Comparison of ENCODE assay signal across 17 cellular contexts in genomic region chr15:25838191-25838870, GRCh38. TPM values are rescaled to one million over a fixed set of nuclear protein-coding genes. Genes with fewer than 3 reads are reported as not detected.
DNase-seq lines count a peak whose midpoint lies in the region; ATAC-seq and TF ChIP-seq lines count a peak whose summit lies in the region.
"Had no signal": no experiment of that assay in that cellular context is flagged by ENCODE, and none has a peak within 500 bp of the region (broad histone marks: within the 10 kb centered on the region; RNA-seq: fewer than 3 reads in every experiment).

No MANE protein-coding gene starts in this region.

- H3K4me2 ChIP-seq in BLaER1 treated with 17β-estradiol and CSF1 and Interleukin-3, amounts not matched to agents 10 nM and 100 nM = peak overlapping the region; percentile 1 to 91 (median 76); a peak in 20 of 22 replicates
- H3K4me2 ChIP-seq: GM23338 had no signal

- H3K9me3 ChIP-seq in BLaER1 treated with 17β-estradiol and CSF1 and Interleukin-3, amounts not matched to agents 10 nM and 100 nM (replicated peaks in 1 of 11) = no peaks in the 10 kb centered on the region

- peaks cover 8% of the 10 kb centered on the region for H3K36me3 Mint-ChIP-seq in activated T-cell treated with anti-CD3 and anti-CD28 coated beads, Interleukin-2, amount 50 U/mL, for 4 hours (ENCODE audit: insufficient read depth)
- H3K36me3 Mint-ChIP-seq in nephron (ENCODE audit: low read depth) (no peaks in the 10 kb centered on the region), glutamatergic neuron (ENCODE audit: unreplicated experiment) (no peaks in the 10 kb centered on the region)

- ATAC-seq in activated T-cell treated with anti-CD3 and anti-CD28 coated beads, Interleukin-2, amount 50 U/mL, for 4 hours = peak; percentile 80 to 92

- H3K4me3 Mint-ChIP-seq in activated T-cell treated with anti-CD3 and anti-CD28 coated beads, Interleukin-2, amount 50 U/mL, for 4 hours = no peak overlapping the region
- H3K4me3 Mint-ChIP-seq in nephron (no peak overlapping the region), glutamatergic neuron (ENCODE audit: unreplicated experiment) (no peak overlapping the region)
- H3K4me3 Mint-ChIP-seq: GM23338 had no signal

- H3K9ac ChIP-seq in BLaER1 treated with 17β-estradiol and CSF1 and Interleukin-3, amounts not matched to agents 10 nM and 100 nM = no peak overlapping the region

- peaks cover 9 to 50% (median 30%) of the 10 kb centered on the region in 10 experiments for H3K4me1 ChIP-seq in BLaER1 treated with 17β-estradiol and CSF1 and Interleukin-3, amounts not matched to agents 10 nM and 100 nM

- no peak for TF ChIP-seq CTCF in VCaP (conservative IDR thresholded peaks at IDR 0.05)
- no peak for TF ChIP-seq CTCF in nephron (IDR thresholded peaks at IDR 0.05; ENCODE audit: unreplicated experiment in 3 of 3)
- TF ChIP-seq CTCF in RWPE1 (conservative IDR thresholded peaks at IDR 0.05; ENCODE audit: low read depth) = no peak
- TF ChIP-seq CTCF in glutamatergic neuron (IDR thresholded peaks at IDR 0.05; ENCODE audit: partially characterized antibody, unreplicated experiment) = no peak

- 0 out of 22 replicates have a peak, but pooled peaks cover 0 to 4% (median 0%) of the 10 kb centered on the region in 11 experiments for H3K36me3 ChIP-seq in BLaER1 treated with 17β-estradiol and CSF1 and Interleukin-3, amounts not matched to agents 10 nM and 100 nM

- H3K27me3 Mint-ChIP-seq in activated T-cell treated with anti-CD3 and anti-CD28 coated beads, Interleukin-2, amount 50 U/mL, for 4 hours (ENCODE audit: low read depth) = no peaks in the 10 kb centered on the region
- peaks cover 15% of the 10 kb centered on the region for H3K27me3 Mint-ChIP-seq in nephron (ENCODE audit: low read depth)
- H3K27me3 Mint-ChIP-seq in glutamatergic neuron (ENCODE audit: unreplicated experiment) = peaks cover 2% of the 10 kb centered on the region

- H3K27ac ChIP-seq in BLaER1 treated with 17β-estradiol and CSF1 and Interleukin-3, amounts not matched to agents 10 nM and 100 nM = no peak overlapping the region
- H3K27ac ChIP-seq in VCaP (0 out of 2 replicates have a peak overlapping the region, but pooled peaks have one; percentile 0), RWPE1 (no peak overlapping the region)

- POLR2A ChIA-PET in RWPE1 (lab: Yijun Ruan, JAX; ENCODE audit: low non-redundant PET) = no interaction called here

- peaks cover 55% of the 10 kb centered on the region for H3K4me1 Mint-ChIP-seq in activated T-cell treated with anti-CD3 and anti-CD28 coated beads, Interleukin-2, amount 50 U/mL, for 4 hours (ENCODE audit: low read depth)
- H3K4me1 Mint-ChIP-seq in nephron (peaks cover 14% of the 10 kb centered on the region), glutamatergic neuron (ENCODE audit: low read depth, unreplicated experiment) (no peaks in the 10 kb centered on the region)
- H3K4me1 Mint-ChIP-seq: GM23338 had no signal

- H4K20me1 ChIP-seq in BLaER1 treated with 17β-estradiol and CSF1 and Interleukin-3, amounts not matched to agents 10 nM and 100 nM = peaks cover 0 to 49% (median 28%) of the 10 kb centered on the region in 11 experiments; a peak in 13 of 22 replicates

- CTCF ChIA-PET in RWPE1 (lab: Yijun Ruan, JAX) = no interaction called here

- peaks cover 0 to 15% (median 0%) of the 10 kb centered on the region in 11 experiments; a peak in 4 of 22 replicates for H3K27me3 ChIP-seq in BLaER1 treated with 17β-estradiol and CSF1 and Interleukin-3, amounts not matched to agents 10 nM and 100 nM

- DNase-seq in activated T-cell treated with anti-CD3 and anti-CD28 coated beads, Interleukin-2, amount 50 U/mL, for 4 hours = no peak
- no peak for DNase-seq in activated T-cell treated with anti-CD3 and anti-CD28 coated beads, Interleukin-2, amount 50 U/mL, for 1 hour
- no peak for DNase-seq in NCI-H1436 treated with DMSO at 0.1 percent for 48 hours (lab: John Stamatoyannopoulos, UW)
- no peak for DNase-seq in RWPE1 (ENCODE audit: low spot score)
- DNase-seq in glutamatergic neuron = no peak
- DNase-seq: AML-193; KG1; NCI-H1092 treated with DMSO at 0.1 percent for 48 hours; NCI-H1694 treated with DMSO at 0.1 percent for 48 hours; NCI-H345; NCI-H69; NK-92 treated with Interleukin-12 subunit alpha and Interleukin-12 subunit beta, amount 100 ng/mL, for 24 hours had no signal

- no peaks in the 10 kb centered on the region for H3K9me3 Mint-ChIP-seq in activated T-cell treated with anti-CD3 and anti-CD28 coated beads, Interleukin-2, amount 50 U/mL, for 4 hours
- H3K9me3 Mint-ChIP-seq in nephron (no peaks in the 10 kb centered on the region), glutamatergic neuron (ENCODE audit: unreplicated experiment) (peaks cover 4% of the 10 kb centered on the region)
- H3K9me3 Mint-ChIP-seq: GM23338 had no signal

- no peak overlapping the region for H3K4me3 ChIP-seq in BLaER1 treated with 17β-estradiol and CSF1 and Interleukin-3, amounts not matched to agents 10 nM and 100 nM
- H3K4me3 ChIP-seq: GM23338 had no signal

- H3K27ac Mint-ChIP-seq in nephron = peak overlapping the region in 2 of 3 experiments; percentile 12 to 18
- no peak overlapping the region for H3K27ac Mint-ChIP-seq in glutamatergic neuron (ENCODE audit: unreplicated experiment)
- H3K27ac Mint-ChIP-seq: GM23338 had no signal

RNA-seq across cellular contexts. Expression of gene ATP10A, which starts 24.8 kb away (rescaled TPM):
- total RNA-seq in activated T-cell treated with anti-CD3 and anti-CD28 coated beads, Interleukin-2, amount 50 U/mL, for 4 hours = 10 to 100 TPM; 27.0 to 31.6 (median 31.3) TPM
- total RNA-seq in glutamatergic neuron (ENCODE audit: unreplicated experiment) = not detected
- total RNA-seq: M059J had no signal

Comparison
In these comparisons a context has a peak if more than half of its experiments do, and no peak if none do; other contexts are left out.
1. RNA of gene ATP10A, which starts 24.8 kb away (total RNA-seq): 27.0 to 31.6 TPM in activated T-cell treated with anti-CD3 and anti-CD28 coated beads, Interleukin-2, amount 50 U/mL, for 4 hours; not detected in glutamatergic neuron (single experiment); every median in the first group is over 10 times any median in the second.